1 cellular context compared by ENCODE assay signal in genomic region chr10:102627446-102628293, GRCh38.
A peak's percentile ranks its signal among the peaks of the same experiment; 100 is the strongest.
TF ChIP-seq lines count a peak whose summit lies in the region.

No MANE protein-coding gene starts in this region.

TF ChIP-seq in SK-N-SH, 30 proteins besides CTCF, POLR2A, EP300 and RAD21 (continued from another document):
- TF ChIP-seq REST (IDR thresholded peaks at IDR 0.05; ENCODE audit: low read depth, low read length) (0 out of 2 replicates have a peak, but pooled peaks have one; percentile 44), RFX5 (IDR thresholded peaks at IDR 0.05; ENCODE audit: low read length) (peak; percentile 90; the same call in 1 of the 2 replicates), FOSL2 (IDR thresholded peaks at IDR 0.05; ENCODE audit: borderline replicate concordance, low read depth) (no peak), GABPA (IDR thresholded peaks at IDR 0.05; ENCODE audit: low read depth) (no peak), TAF1 (IDR thresholded peaks at IDR 0.05; ENCODE audit: borderline replicate concordance, low read depth, low read length) (peak; percentile 38; the same call in 1 of the 2 replicates)
TF ChIP-seq in SK-N-SH: peak in this region for 6.
